In the genomic region with DNA sequence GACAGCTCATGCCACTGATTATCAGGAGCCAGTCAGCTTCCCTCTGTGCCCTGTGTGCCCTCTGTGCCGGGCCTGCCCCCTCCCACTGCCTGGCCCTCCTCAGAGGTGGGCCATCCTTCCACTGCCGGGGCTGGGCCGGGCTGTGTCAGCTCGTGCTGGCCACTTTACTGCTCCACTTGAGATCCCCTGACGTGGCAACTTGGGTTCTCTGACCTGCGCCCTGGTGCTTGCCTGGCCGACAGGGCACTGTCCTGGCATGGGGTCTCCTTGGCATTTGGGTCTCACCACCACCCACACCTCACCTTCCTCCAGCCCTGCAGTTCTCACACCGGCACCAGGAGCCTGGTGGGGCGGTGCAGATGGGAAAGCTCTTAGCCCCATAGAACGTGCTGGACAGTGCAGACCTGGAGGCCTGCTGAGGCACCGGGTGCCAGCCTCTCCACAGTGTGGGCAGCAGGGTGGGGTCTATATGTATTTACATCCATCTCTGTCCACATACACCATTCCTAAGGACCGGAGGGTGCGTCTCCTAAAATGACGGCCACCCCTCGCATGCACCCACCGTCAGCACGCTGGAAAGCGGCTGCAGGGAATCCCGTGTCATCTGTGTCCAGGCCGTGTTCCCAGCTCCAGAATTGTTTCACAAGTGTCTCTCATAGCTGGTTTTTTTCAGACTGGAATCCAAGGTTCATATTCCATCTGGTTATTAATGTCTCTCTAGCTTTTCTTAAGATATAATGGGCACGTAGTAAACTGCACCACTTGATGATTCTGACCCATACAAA, we compare ENCODE assay signal across 18 cellular contexts. TPM values are rescaled to one million over a fixed set of nuclear protein-coding genes. Genes with fewer than 3 reads are reported as not detected.
DNase-seq lines count a peak whose midpoint lies in the region; ATAC-seq and TF ChIP-seq lines count a peak whose summit lies in the region.
"Had no signal": no experiment of that assay in that cellular context is flagged by ENCODE, and none has a peak within 500 bp of the region (broad histone marks: within the 10 kb centered on the region; RNA-seq: fewer than 3 reads in every experiment).

No MANE protein-coding gene starts in this region.

- no peaks in the 10 kb centered on the region for H3K27me3 ChIP-seq in osteoblast (ENCODE audit: insufficient read depth, low read length)
- H3K27me3 ChIP-seq: cardiac muscle cell, sigmoid colon, thyroid gland had no signal

- H3K27ac Mint-ChIP-seq in glutamatergic neuron (ENCODE audit: unreplicated experiment): peak overlapping the region; percentile 70
- H3K27ac Mint-ChIP-seq in progenitor cell of endocrine pancreas: peak overlapping the region; percentile 49
- H3K27ac Mint-ChIP-seq: CD4-positive, alpha-beta T cell; stimulated activated naive B cell treated with anti-CD40 and anti-IgM and Interleukin-4, amounts not matched to agents 10 μg/mL and 1 μg/mL and 100 μg/mL, for 72 hours had no signal

- H3K4me2 ChIP-seq in osteoblast (ENCODE audit: insufficient read depth, low read length): no peak overlapping the region

- no peak for ATAC-seq in activated CD4-positive, CD25-positive, alpha-beta regulatory T cell treated with anti-CD3 and anti-CD28 coated beads, Interleukin-2, amount 50 U/mL, for 24 hours
- ATAC-seq: lower lobe of right lung; stimulated activated naive B cell treated with anti-CD40 and anti-IgM and Interleukin-4, amounts not matched to agents 10 μg/mL and 1 μg/mL and 100 μg/mL, for 72 hours had no signal

- peaks cover 26% of the 10 kb centered on the region for H3K4me1 Mint-ChIP-seq in glutamatergic neuron (ENCODE audit: low read depth, unreplicated experiment)
- peaks cover 39% of the 10 kb centered on the region for H3K4me1 Mint-ChIP-seq in progenitor cell of endocrine pancreas (ENCODE audit: low read depth)

- H4K20me1 ChIP-seq in osteoblast (ENCODE audit: insufficient read depth, low read length): peaks cover 56% of the 10 kb centered on the region

- H3K4me3 ChIP-seq in osteoblast (ENCODE audit: insufficient read depth, low read length): no peak overlapping the region
- H3K4me3 ChIP-seq: cardiac muscle cell, HAP-1, lower lobe of right lung, sigmoid colon, thyroid gland had no signal

- no peak overlapping the region for H2AFZ ChIP-seq in osteoblast (ENCODE audit: low read length)

- H3K36me3 ChIP-seq in osteoblast (ENCODE audit: insufficient read depth, low read length): peaks cover 56% of the 10 kb centered on the region

- H3K9me3 Mint-ChIP-seq in glutamatergic neuron (ENCODE audit: unreplicated experiment) (peaks cover 12% of the 10 kb centered on the region), progenitor cell of endocrine pancreas (ENCODE audit: low read depth) (no peaks in the 10 kb centered on the region)
- H3K9me3 Mint-ChIP-seq: CD4-positive, alpha-beta T cell; stimulated activated naive B cell treated with anti-CD40 and anti-IgM and Interleukin-4, amounts not matched to agents 10 μg/mL and 1 μg/mL and 100 μg/mL, for 72 hours had no signal

- DNase-seq in glutamatergic neuron (no peak), progenitor cell of endocrine pancreas (ENCODE audit: low spot score, unreplicated experiment) (no peak), osteoblast (ENCODE audit: insufficient read length, low spot score, missing footprints) (no peak)
- DNase-seq: activated CD4-positive, alpha-beta T cell treated with anti-CD3 and anti-CD28 coated beads, Interleukin-2, amount 50 U/mL, for 1 hour; CD4-positive, alpha-beta T cell; effector CD8-positive, alpha-beta T cell; GF-D8; lower lobe of right lung; NCI-H1417; NCI-H526 treated with DMSO at 0.1 percent for 48 hours; SHP77; sigmoid colon; stimulated activated naive B cell treated with anti-CD40 and anti-IgM and Interleukin-4, amounts not matched to agents 10 μg/mL and 1 μg/mL and 100 μg/mL, for 72 hours; thyroid gland had no signal

- H3K27ac ChIP-seq in VCaP: peak overlapping the region; percentile 83; the same call in 1 of the 2 replicates
- no peak overlapping the region for H3K27ac ChIP-seq in osteoblast (ENCODE audit: low read depth, low read length)
- H3K27ac ChIP-seq: lower lobe of right lung, thyroid gland had no signal

- H3K9me3 ChIP-seq in osteoblast (ENCODE audit: low read depth, low read length): no peaks in the 10 kb centered on the region
- H3K9me3 ChIP-seq: HAP-1, lower lobe of right lung, sigmoid colon, thyroid gland had no signal

- peaks cover 29% of the 10 kb centered on the region for H3K4me1 ChIP-seq in osteoblast (ENCODE audit: insufficient read depth, low read length)

- H3K79me2 ChIP-seq in osteoblast (ENCODE audit: insufficient read depth, low read length): peaks cover 95% of the 10 kb centered on the region

- H3K4me3 Mint-ChIP-seq in glutamatergic neuron (ENCODE audit: unreplicated experiment) (peak overlapping the region; percentile 57), progenitor cell of endocrine pancreas (ENCODE audit: low read depth) (no peak overlapping the region)
- H3K4me3 Mint-ChIP-seq: CD4-positive, alpha-beta T cell; stimulated activated naive B cell treated with anti-CD40 and anti-IgM and Interleukin-4, amounts not matched to agents 10 μg/mL and 1 μg/mL and 100 μg/mL, for 72 hours had no signal

- TF ChIP-seq CTCF in VCaP (conservative IDR thresholded peaks at IDR 0.05) (no peak), glutamatergic neuron (IDR thresholded peaks at IDR 0.05; ENCODE audit: partially characterized antibody, unreplicated experiment) (no peak), progenitor cell of endocrine pancreas (IDR thresholded peaks at IDR 0.05; ENCODE audit: unreplicated experiment) (no peak), osteoblast (IDR thresholded peaks at IDR 0.05; ENCODE audit: extremely low read depth, low read depth, low read length) (no peak)

- H3K36me3 Mint-ChIP-seq in glutamatergic neuron (ENCODE audit: unreplicated experiment): peaks cover 3% of the 10 kb centered on the region
- peaks cover 20% of the 10 kb centered on the region for H3K36me3 Mint-ChIP-seq in progenitor cell of endocrine pancreas (ENCODE audit: insufficient read depth)

- peaks cover 10% of the 10 kb centered on the region for H3K27me3 Mint-ChIP-seq in glutamatergic neuron (ENCODE audit: unreplicated experiment)
- no peaks in the 10 kb centered on the region for H3K27me3 Mint-ChIP-seq in progenitor cell of endocrine pancreas
- H3K27me3 Mint-ChIP-seq: CD4-positive, alpha-beta T cell; stimulated activated naive B cell treated with anti-CD40 and anti-IgM and Interleukin-4, amounts not matched to agents 10 μg/mL and 1 μg/mL and 100 μg/mL, for 72 hours had no signal

RNA-seq across cellular contexts. Expression of a gene that starts 11.8 kb away (rescaled TPM):
- total RNA-seq in glutamatergic neuron (ENCODE audit: unreplicated experiment) (135 TPM), progenitor cell of endocrine pancreas (131 and 136 TPM in 2 replicates), osteoblast (40.9 and 44.5 TPM in 2 replicates)

RNA-seq across cellular contexts. Expression of a gene that starts 17.8 kb away (rescaled TPM):
- total RNA-seq in glutamatergic neuron (ENCODE audit: unreplicated experiment) (17.9 TPM), progenitor cell of endocrine pancreas (47.0 and 48.5 TPM in 2 replicates), osteoblast (25.0 and 29.2 TPM in 2 replicates)

RNA-seq across cellular contexts. Expression of a gene that starts 19.1 kb away (rescaled TPM):
- total RNA-seq in glutamatergic neuron (ENCODE audit: unreplicated experiment): 603 TPM
- total RNA-seq in progenitor cell of endocrine pancreas: 917 and 938 TPM in 2 replicates
- 304 and 318 TPM in 2 replicates for total RNA-seq in osteoblast

RNA-seq across cellular contexts. Expression of a gene that starts 30.8 kb away (rescaled TPM):
- 371 TPM for total RNA-seq in glutamatergic neuron (ENCODE audit: unreplicated experiment)
- 5.2 and 5.8 TPM in 2 replicates for total RNA-seq in progenitor cell of endocrine pancreas
- total RNA-seq in osteoblast: 0.29 and 0.36 TPM in 2 replicates

RNA-seq across cellular contexts. Expression of a gene that starts 35.4 kb away (rescaled TPM):
- total RNA-seq in glutamatergic neuron (ENCODE audit: unreplicated experiment): 123 TPM
- 56.8 and 62.4 TPM in 2 replicates for total RNA-seq in progenitor cell of endocrine pancreas
- total RNA-seq in osteoblast: 40.4 and 46.0 TPM in 2 replicates
